ENCODE assay signal across 1 cellular context in genomic region chr5:16896767-16897166, GRCh38.
TF ChIP-seq lines count a peak whose summit lies in the region.

No MANE protein-coding gene starts in this region.

TF ChIP-seq in GM12891, 5 proteins besides CTCF, POLR2A, EP300 and RAD21:
- TF ChIP-seq POU2F2 (IDR thresholded peaks at IDR 0.05; ENCODE audit: low read depth, low read length) (no peak), PAX5 (IDR thresholded peaks at IDR 0.05; ENCODE audit: insufficient read depth, low read length, severe bottlenecking) (no peak), SPI1 (IDR thresholded peaks at IDR 0.05; ENCODE audit: low read depth, low read length) (no peak), POLR2AphosphoS5 (IDR thresholded peaks at IDR 0.05; ENCODE audit: low read depth, low read length) (no peak), TAF1 (IDR thresholded peaks at IDR 0.05; ENCODE audit: low read depth, low read length) (no peak)
TF ChIP-seq in GM12891: peak in this region for 0.
